Comparison of ENCODE assay signal across 1 cellular context in the genomic region with DNA sequence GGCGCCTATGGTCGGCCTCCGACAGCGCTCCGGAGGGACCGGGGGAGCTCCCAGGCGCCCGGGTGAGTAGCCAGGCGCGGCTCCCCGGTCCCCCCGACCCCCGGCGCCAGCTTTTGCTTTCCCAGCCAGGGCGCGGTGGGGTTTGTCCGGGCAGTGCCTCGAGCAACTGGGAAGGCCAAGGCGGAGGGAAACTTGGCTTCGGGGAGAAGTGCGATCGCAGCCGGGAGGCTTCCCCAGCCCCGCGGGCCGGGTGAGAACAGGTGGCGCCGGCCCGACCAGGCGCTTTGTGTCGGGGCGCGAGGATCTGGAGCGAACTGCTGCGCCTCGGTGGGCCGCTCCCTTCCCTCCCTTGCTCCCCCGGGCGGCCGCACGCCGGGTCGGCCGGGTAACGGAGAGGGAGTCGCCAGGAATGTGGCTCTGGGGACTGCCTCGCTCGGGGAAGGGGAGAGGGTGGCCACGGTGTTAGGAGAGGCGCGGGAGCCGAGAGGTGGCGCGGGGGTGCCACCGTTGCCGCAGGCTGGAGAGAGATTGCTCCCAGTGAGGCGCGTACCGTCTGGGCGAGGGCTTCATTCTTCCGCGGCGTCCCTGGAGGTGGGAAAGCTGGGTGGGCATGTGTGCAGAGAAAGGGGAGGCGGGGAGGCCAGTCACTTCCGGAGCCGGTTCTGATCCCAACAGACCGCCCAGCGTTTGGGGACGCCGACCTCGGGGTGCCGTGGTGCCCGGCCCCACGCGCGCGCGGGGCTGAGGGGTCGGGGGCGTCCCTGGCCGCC.
TF ChIP-seq lines count a peak whose summit lies in the region.

No MANE protein-coding gene starts in this region.

TF ChIP-seq in HepG2, 621 proteins besides CTCF, POLR2A, EP300 and RAD21 (continued from another document and continues in another):
- TF ChIP-seq, protein P1, sequence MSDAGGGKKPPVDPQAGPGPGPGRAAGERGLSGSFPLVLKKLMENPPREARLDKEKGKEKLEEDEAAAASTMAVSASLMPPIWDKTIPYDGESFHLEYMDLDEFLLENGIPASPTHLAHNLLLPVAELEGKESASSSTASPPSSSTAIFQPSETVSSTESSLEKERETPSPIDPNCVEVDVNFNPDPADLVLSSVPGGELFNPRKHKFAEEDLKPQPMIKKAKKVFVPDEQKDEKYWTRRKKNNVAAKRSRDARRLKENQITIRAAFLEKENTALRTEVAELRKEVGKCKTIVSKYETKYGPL (CRISPR knock-in tag; IDR thresholded peaks at IDR 0.05), result no peak
- TF ChIP-seq WIZ (CRISPR knock-in tag; IDR thresholded peaks at IDR 0.05), result no peak
- TF ChIP-seq ZBTB7A (CRISPR knock-in tag; IDR thresholded peaks at IDR 0.05), result peak; percentile 72; the same call in 1 of the 2 replicates
- peak; percentile 80 for TF ChIP-seq RBFOX2 (IDR thresholded peaks at IDR 0.05; ENCODE audit: low read depth, low read length)
- TF ChIP-seq ZNF569 (CRISPR knock-in tag; IDR thresholded peaks at IDR 0.05; ENCODE audit: borderline replicate concordance), result no peak
- TF ChIP-seq HNRNPLL (IDR thresholded peaks at IDR 0.05; ENCODE audit: low read depth, low read length, poor library complexity, severe bottlenecking), result peak; percentile 28
- TF ChIP-seq, protein P2, sequence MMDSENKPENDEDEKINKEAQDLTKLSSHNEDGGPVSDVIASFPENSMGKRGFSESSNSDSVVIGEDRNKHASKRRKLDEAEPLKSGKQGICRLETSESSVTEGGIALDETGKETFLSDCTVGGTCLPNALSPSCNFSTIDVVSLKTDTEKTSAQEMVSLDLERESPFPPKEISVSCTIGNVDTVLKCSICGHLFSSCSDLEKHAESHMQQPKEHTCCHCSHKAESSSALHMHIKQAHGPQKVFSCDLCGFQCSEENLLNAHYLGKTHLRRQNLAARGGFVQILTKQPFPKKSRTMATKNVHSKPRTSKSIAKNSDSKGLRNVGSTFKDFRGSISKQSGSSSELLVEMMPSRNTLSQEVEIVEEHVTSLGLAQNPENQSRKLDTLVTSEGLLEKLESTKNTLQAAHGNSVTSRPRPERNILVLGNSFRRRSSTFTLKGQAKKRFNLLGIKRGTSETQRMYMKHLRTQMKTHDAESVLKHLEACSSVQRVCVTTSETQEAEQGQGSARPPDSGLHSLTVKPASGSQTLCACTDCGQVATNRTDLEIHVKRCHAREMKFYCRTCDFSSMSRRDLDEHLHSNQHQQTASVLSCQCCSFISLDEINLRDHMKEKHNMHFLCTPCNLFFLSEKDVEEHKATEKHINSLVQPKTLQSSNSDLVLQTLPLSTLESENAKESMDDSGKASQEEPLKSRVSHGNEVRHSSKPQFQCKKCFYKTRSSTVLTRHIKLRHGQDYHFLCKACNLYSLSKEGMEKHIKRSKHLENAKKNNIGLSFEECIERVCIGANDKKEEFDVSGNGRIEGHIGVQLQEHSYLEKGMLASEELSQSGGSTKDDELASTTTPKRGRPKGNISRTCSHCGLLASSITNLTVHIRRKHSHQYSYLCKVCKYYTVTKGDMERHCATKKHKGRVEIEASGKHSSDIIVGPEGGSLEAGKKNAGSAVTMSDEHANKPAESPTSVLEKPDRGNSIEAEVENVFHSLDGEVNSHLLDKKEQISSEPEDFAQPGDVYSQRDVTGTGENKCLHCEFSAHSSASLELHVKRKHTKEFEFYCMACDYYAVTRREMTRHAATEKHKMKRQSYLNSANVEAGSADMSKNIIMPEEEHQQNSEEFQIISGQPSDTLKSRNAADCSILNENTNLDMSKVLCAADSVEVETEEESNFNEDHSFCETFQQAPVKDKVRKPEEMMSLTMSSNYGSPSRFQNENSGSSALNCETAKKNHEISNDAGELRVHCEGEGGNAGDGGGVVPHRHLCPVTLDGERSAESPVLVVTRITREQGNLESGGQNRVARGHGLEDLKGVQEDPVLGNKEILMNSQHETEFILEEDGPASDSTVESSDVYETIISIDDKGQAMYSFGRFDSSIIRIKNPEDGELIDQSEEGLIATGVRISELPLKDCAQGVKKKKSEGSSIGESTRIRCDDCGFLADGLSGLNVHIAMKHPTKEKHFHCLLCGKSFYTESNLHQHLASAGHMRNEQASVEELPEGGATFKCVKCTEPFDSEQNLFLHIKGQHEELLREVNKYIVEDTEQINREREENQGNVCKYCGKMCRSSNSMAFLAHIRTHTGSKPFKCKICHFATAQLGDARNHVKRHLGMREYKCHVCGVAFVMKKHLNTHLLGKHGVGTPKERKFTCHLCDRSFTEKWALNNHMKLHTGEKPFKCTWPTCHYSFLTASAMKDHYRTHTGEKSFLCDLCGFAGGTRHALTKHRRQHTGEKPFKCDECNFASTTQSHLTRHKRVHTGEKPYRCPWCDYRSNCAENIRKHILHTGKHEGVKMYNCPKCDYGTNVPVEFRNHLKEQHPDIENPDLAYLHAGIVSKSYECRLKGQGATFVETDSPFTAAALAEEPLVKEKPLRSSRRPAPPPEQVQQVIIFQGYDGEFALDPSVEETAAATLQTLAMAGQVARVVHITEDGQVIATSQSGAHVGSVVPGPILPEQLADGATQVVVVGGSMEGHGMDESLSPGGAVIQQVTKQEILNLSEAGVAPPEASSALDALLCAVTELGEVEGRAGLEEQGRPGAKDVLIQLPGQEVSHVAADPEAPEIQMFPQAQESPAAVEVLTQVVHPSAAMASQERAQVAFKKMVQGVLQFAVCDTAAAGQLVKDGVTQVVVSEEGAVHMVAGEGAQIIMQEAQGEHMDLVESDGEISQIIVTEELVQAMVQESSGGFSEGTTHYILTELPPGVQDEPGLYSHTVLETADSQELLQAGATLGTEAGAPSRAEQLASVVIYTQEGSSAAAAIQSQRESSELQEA (CRISPR knock-in tag; IDR thresholded peaks at IDR 0.05; ENCODE audit: not compliant biosample characterization), result peak; percentile 24
- TF ChIP-seq, protein P3, sequence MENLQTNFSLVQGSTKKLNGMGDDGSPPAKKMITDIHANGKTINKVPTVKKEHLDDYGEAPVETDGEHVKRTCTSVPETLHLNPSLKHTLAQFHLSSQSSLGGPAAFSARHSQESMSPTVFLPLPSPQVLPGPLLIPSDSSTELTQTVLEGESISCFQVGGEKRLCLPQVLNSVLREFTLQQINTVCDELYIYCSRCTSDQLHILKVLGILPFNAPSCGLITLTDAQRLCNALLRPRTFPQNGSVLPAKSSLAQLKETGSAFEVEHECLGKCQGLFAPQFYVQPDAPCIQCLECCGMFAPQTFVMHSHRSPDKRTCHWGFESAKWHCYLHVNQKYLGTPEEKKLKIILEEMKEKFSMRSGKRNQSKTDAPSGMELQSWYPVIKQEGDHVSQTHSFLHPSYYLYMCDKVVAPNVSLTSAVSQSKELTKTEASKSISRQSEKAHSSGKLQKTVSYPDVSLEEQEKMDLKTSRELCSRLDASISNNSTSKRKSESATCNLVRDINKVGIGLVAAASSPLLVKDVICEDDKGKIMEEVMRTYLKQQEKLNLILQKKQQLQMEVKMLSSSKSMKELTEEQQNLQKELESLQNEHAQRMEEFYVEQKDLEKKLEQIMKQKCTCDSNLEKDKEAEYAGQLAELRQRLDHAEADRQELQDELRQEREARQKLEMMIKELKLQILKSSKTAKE (CRISPR knock-in tag; IDR thresholded peaks at IDR 0.05; ENCODE audit: borderline replicate concordance), result no peak; the same call in 1 of the 2 replicates
- TF ChIP-seq ZNF780A (CRISPR knock-in tag; IDR thresholded peaks at IDR 0.05), result no peak
- peak; percentile 36 for TF ChIP-seq KAT8 (CRISPR knock-in tag; IDR thresholded peaks at IDR 0.05)
- TF ChIP-seq ZNF3 (CRISPR knock-in tag; IDR thresholded peaks at IDR 0.05), result no peak
- TF ChIP-seq, protein P4, sequence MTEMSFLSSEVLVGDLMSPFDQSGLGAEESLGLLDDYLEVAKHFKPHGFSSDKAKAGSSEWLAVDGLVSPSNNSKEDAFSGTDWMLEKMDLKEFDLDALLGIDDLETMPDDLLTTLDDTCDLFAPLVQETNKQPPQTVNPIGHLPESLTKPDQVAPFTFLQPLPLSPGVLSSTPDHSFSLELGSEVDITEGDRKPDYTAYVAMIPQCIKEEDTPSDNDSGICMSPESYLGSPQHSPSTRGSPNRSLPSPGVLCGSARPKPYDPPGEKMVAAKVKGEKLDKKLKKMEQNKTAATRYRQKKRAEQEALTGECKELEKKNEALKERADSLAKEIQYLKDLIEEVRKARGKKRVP (CRISPR knock-in tag; IDR thresholded peaks at IDR 0.05), result peak in 1 of 2 experiments; percentile 52; a peak in 2 of 4 replicates
- TF ChIP-seq MTA1 (CRISPR knock-in tag; IDR thresholded peaks at IDR 0.05; ENCODE audit: borderline replicate concordance), result peak; percentile 58
- peak; percentile 38; the same call in 1 of the 2 replicates for TF ChIP-seq ZBTB7B (CRISPR knock-in tag; IDR thresholded peaks at IDR 0.05)
- TF ChIP-seq ZNF317 (CRISPR knock-in tag; IDR thresholded peaks at IDR 0.05), result peak; percentile 53; the same call in 1 of the 2 replicates
- TF ChIP-seq ZNF768 (CRISPR knock-in tag; IDR thresholded peaks at IDR 0.05), result 0 out of 2 replicates have a peak, but pooled peaks have one; percentile 21
- TF ChIP-seq REL (CRISPR knock-in tag; conservative IDR thresholded peaks at IDR 0.05), result peak; percentile 78; the same call in 1 of the 2 replicates
- TF ChIP-seq, protein P5, sequence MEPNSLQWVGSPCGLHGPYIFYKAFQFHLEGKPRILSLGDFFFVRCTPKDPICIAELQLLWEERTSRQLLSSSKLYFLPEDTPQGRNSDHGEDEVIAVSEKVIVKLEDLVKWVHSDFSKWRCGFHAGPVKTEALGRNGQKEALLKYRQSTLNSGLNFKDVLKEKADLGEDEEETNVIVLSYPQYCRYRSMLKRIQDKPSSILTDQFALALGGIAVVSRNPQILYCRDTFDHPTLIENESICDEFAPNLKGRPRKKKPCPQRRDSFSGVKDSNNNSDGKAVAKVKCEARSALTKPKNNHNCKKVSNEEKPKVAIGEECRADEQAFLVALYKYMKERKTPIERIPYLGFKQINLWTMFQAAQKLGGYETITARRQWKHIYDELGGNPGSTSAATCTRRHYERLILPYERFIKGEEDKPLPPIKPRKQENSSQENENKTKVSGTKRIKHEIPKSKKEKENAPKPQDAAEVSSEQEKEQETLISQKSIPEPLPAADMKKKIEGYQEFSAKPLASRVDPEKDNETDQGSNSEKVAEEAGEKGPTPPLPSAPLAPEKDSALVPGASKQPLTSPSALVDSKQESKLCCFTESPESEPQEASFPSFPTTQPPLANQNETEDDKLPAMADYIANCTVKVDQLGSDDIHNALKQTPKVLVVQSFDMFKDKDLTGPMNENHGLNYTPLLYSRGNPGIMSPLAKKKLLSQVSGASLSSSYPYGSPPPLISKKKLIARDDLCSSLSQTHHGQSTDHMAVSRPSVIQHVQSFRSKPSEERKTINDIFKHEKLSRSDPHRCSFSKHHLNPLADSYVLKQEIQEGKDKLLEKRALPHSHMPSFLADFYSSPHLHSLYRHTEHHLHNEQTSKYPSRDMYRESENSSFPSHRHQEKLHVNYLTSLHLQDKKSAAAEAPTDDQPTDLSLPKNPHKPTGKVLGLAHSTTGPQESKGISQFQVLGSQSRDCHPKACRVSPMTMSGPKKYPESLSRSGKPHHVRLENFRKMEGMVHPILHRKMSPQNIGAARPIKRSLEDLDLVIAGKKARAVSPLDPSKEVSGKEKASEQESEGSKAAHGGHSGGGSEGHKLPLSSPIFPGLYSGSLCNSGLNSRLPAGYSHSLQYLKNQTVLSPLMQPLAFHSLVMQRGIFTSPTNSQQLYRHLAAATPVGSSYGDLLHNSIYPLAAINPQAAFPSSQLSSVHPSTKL (CRISPR knock-in tag; IDR thresholded peaks at IDR 0.05), result peak; percentile 27
- no peak for TF ChIP-seq TMF1 (CRISPR knock-in tag; IDR thresholded peaks at IDR 0.05; ENCODE audit: low read depth)
- peak; percentile 36; the same call in 1 of the 2 replicates for TF ChIP-seq ATF7-NPFF (CRISPR knock-in tag; IDR thresholded peaks at IDR 0.05; ENCODE audit: low read depth)
- no peak for TF ChIP-seq CEBPG (CRISPR knock-in tag; IDR thresholded peaks at IDR 0.05)
- TF ChIP-seq ZNF547 (CRISPR knock-in tag; IDR thresholded peaks at IDR 0.05), result no peak
- TF ChIP-seq, protein P6, sequence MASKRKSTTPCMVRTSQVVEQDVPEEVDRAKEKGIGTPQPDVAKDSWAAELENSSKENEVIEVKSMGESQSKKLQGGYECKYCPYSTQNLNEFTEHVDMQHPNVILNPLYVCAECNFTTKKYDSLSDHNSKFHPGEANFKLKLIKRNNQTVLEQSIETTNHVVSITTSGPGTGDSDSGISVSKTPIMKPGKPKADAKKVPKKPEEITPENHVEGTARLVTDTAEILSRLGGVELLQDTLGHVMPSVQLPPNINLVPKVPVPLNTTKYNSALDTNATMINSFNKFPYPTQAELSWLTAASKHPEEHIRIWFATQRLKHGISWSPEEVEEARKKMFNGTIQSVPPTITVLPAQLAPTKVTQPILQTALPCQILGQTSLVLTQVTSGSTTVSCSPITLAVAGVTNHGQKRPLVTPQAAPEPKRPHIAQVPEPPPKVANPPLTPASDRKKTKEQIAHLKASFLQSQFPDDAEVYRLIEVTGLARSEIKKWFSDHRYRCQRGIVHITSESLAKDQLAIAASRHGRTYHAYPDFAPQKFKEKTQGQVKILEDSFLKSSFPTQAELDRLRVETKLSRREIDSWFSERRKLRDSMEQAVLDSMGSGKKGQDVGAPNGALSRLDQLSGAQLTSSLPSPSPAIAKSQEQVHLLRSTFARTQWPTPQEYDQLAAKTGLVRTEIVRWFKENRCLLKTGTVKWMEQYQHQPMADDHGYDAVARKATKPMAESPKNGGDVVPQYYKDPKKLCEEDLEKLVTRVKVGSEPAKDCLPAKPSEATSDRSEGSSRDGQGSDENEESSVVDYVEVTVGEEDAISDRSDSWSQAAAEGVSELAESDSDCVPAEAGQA (IDR thresholded peaks at IDR 0.05; ENCODE audit: low read depth), result no peak
- TF ChIP-seq, protein P6 (CRISPR knock-in tag; IDR thresholded peaks at IDR 0.05; ENCODE audit: borderline replicate concordance), result no peak
- 0 out of 2 replicates have a peak, but pooled peaks have one; percentile 36 for TF ChIP-seq GLI4 (CRISPR knock-in tag; IDR thresholded peaks at IDR 0.05; ENCODE audit: borderline replicate concordance)
- no peak for TF ChIP-seq ZNF224 (CRISPR knock-in tag; IDR thresholded peaks at IDR 0.05)
- no peak for TF ChIP-seq ZNF329 (CRISPR knock-in tag; IDR thresholded peaks at IDR 0.05; ENCODE audit: low read depth)
- no peak for TF ChIP-seq ATM (IDR thresholded peaks at IDR 0.05; ENCODE audit: borderline replicate concordance)
- peak; percentile 82 for TF ChIP-seq PAX8 (CRISPR knock-in tag; IDR thresholded peaks at IDR 0.05; ENCODE audit: borderline replicate concordance)
- TF ChIP-seq HOXA9 (CRISPR knock-in tag; IDR thresholded peaks at IDR 0.05; ENCODE audit: borderline replicate concordance), result peak; percentile 67; the same call in 1 of the 2 replicates
